ENCODE assay signal across 19 cellular contexts in genomic region chr6:103140308-103141027, GRCh38.
"Had no signal": no experiment of that assay in that cellular context is flagged by ENCODE, and none has a peak within 500 bp of the region (broad histone marks: within the 10 kb centered on the region; RNA-seq: fewer than 3 reads in every experiment).

No MANE protein-coding gene starts in this region.

- H3K36me3 ChIP-seq: spleen, suprapubic skin, transverse colon had no signal

- H3K4me3 ChIP-seq: dorsolateral prefrontal cortex, lung, psoas muscle, skin epidermis, spleen, suprapubic skin, transverse colon had no signal

- DNase-seq: caudate nucleus; cerebellar nuclear complex; dorsolateral prefrontal cortex; effector CD4-positive, alpha-beta T cell; hypothalamus; immature natural killer cell; islet precursor cell; left ventricle myocardium superior; naive thymus-derived CD8-positive, alpha-beta T cell; nephron progenitor cell; nucleus accumbens; psoas muscle; spleen; stimulated activated naive CD8-positive, alpha-beta T cell treated with anti-CD3 and anti-CD28 coated beads, Interleukin-15, amount 100 ng/mL, for 72 hours; transverse colon had no signal

- ATAC-seq: left ventricle myocardium superior; naive thymus-derived CD8-positive, alpha-beta T cell; psoas muscle; right cardiac atrium had no signal

- H3K27ac ChIP-seq: dorsolateral prefrontal cortex, psoas muscle, skin epidermis, spleen, suprapubic skin, transverse colon had no signal

- H3K4me1 ChIP-seq: psoas muscle, spleen, suprapubic skin, transverse colon had no signal

- H3K9me3 ChIP-seq: psoas muscle, spleen, suprapubic skin, transverse colon had no signal

- H3K27me3 ChIP-seq: dorsolateral prefrontal cortex, spleen, suprapubic skin, transverse colon had no signal
